ENCODE assay signal across 28 cellular contexts in genomic region chr2:54787760-54788366, GRCh38.
"Had no signal": no experiment of that assay in that cellular context is flagged by ENCODE, and none has a peak within 500 bp of the region (broad histone marks: within the 10 kb centered on the region; RNA-seq: fewer than 3 reads in every experiment).

No MANE protein-coding gene starts in this region.

- H3K27me3 Mint-ChIP-seq: activated CD4-positive, alpha-beta T cell treated with anti-CD3 and anti-CD28 coated beads for 36 hours had no signal

- H3K4me3 ChIP-seq: adrenal gland, body of pancreas, colonic mucosa, left lung, lung, pancreas, prostate gland, skin epidermis, stomach, thyroid gland, upper lobe of right lung had no signal

- H3K4me1 Mint-ChIP-seq: activated CD4-positive, alpha-beta T cell treated with anti-CD3 and anti-CD28 coated beads for 36 hours; activated naive CD8-positive, alpha-beta T cell treated with anti-CD3 and anti-CD28 coated beads for 36 hours; neural crest cell; stimulated activated effector memory CD8-positive, alpha-beta T cell treated with anti-CD3 and anti-CD28 coated beads, Interleukin-12 subunit alpha, Interleukin-12 subunit beta, amount 100 ng/mL, for 72 hours had no signal

- ATAC-seq: activated CD4-positive, alpha-beta T cell treated with anti-CD3 and anti-CD28 coated beads for 36 hours; left lung; naive thymus-derived CD8-positive, alpha-beta T cell; sciatic nerve; stimulated activated effector memory CD8-positive, alpha-beta T cell treated with anti-CD3 and anti-CD28 coated beads, Interleukin-12 subunit alpha, Interleukin-12 subunit beta, amount 100 ng/mL, for 72 hours; upper lobe of right lung had no signal

- H3K9me3 ChIP-seq: body of pancreas, colonic mucosa, left lung, pancreas, prostate gland, stomach, thyroid gland, upper lobe of right lung had no signal

- H3K4me1 ChIP-seq: adrenal gland, colonic mucosa, left lung, prostate gland, thyroid gland, upper lobe of right lung had no signal

- H3K4me3 Mint-ChIP-seq: activated CD4-positive, alpha-beta T cell treated with anti-CD3 and anti-CD28 coated beads for 36 hours; activated naive CD8-positive, alpha-beta T cell treated with anti-CD3 and anti-CD28 coated beads for 36 hours; naive thymus-derived CD8-positive, alpha-beta T cell; neural crest cell; stimulated activated effector memory CD8-positive, alpha-beta T cell treated with anti-CD3 and anti-CD28 coated beads, Interleukin-12 subunit alpha, Interleukin-12 subunit beta, amount 100 ng/mL, for 72 hours had no signal

- DNase-seq: activated CD4-positive, alpha-beta T cell treated with anti-CD3 and anti-CD28 coated beads for 36 hours; activated CD4-positive, CD25-positive, alpha-beta regulatory T cell; activated effector memory CD4-positive, alpha-beta T cell treated with Interleukin-2 at 50 U/mL for 16 hours; activated naive CD4-positive, alpha-beta T cell treated with Interleukin-2 at 50 U/mL for 16 hours; activated naive CD8-positive, alpha-beta T cell treated with anti-CD3 and anti-CD28 coated beads for 36 hours; adrenal gland; aorta; cerebellar nuclear complex; colonic mucosa; effector memory CD4-positive, alpha-beta T cell; glutamatergic neuron; naive thymus-derived CD8-positive, alpha-beta T cell; nucleus accumbens; retina; stimulated activated CD4-positive, alpha-beta T cell treated with anti-CD3 and anti-CD28 coated beads, Interleukin-12 subunit alpha, Interleukin-12 subunit beta, amount 100 ng/mL, for 4 hours; stimulated activated CD4-positive, alpha-beta T cell treated with anti-CD3 and anti-CD28 coated beads, Interleukin-4, amount 100 ng/mL, for 1 hour; stomach; thyroid gland; upper lobe of right lung had no signal

- H3K36me3 Mint-ChIP-seq: activated naive CD8-positive, alpha-beta T cell treated with anti-CD3 and anti-CD28 coated beads for 36 hours; naive thymus-derived CD8-positive, alpha-beta T cell; stimulated activated effector memory CD8-positive, alpha-beta T cell treated with anti-CD3 and anti-CD28 coated beads, Interleukin-12 subunit alpha, Interleukin-12 subunit beta, amount 100 ng/mL, for 72 hours had no signal

- H3K27ac Mint-ChIP-seq: activated CD4-positive, alpha-beta T cell treated with anti-CD3 and anti-CD28 coated beads for 36 hours; activated naive CD8-positive, alpha-beta T cell treated with anti-CD3 and anti-CD28 coated beads for 36 hours; stimulated activated effector memory CD8-positive, alpha-beta T cell treated with anti-CD3 and anti-CD28 coated beads, Interleukin-12 subunit alpha, Interleukin-12 subunit beta, amount 100 ng/mL, for 72 hours had no signal

- H3K36me3 ChIP-seq: adrenal gland, colonic mucosa, left lung, pancreas, prostate gland, stomach, thyroid gland, upper lobe of right lung had no signal

- H3K27ac ChIP-seq: adrenal gland, body of pancreas, colonic mucosa, left lung, pancreas, prostate gland, skin epidermis, stomach, thyroid gland, upper lobe of right lung had no signal

- H3K9me3 Mint-ChIP-seq: activated naive CD8-positive, alpha-beta T cell treated with anti-CD3 and anti-CD28 coated beads for 36 hours; naive thymus-derived CD8-positive, alpha-beta T cell; stimulated activated effector memory CD8-positive, alpha-beta T cell treated with anti-CD3 and anti-CD28 coated beads, Interleukin-12 subunit alpha, Interleukin-12 subunit beta, amount 100 ng/mL, for 72 hours had no signal

- H3K27me3 ChIP-seq: adrenal gland, body of pancreas, colonic mucosa, left lung, pancreas, stomach, thyroid gland, upper lobe of right lung had no signal
